ENCODE assay signal across 8 cellular contexts in genomic region chrX:19544693-19545305, GRCh38. TPM values are rescaled to one million over a fixed set of nuclear protein-coding genes. Genes with fewer than 3 reads are reported as not detected.
DNase-seq lines count a peak whose midpoint lies in the region; ATAC-seq, FAIRE-seq and TF ChIP-seq lines count a peak whose summit lies in the region.

No MANE protein-coding gene starts in this region.

- H2AFZ ChIP-seq in osteoblast (ENCODE audit: low read length), result no peak overlapping the region

- no peak overlapping the region for H3K4me3 ChIP-seq in osteoblast (ENCODE audit: insufficient read depth, low read length)

- H3K27ac ChIP-seq in foreskin keratinocyte, result no peak overlapping the region
- no peak overlapping the region for H3K27ac ChIP-seq in osteoblast (ENCODE audit: low read depth, low read length)

- ATAC-seq in activated T-cell treated with anti-CD3 and anti-CD28 coated beads, Interleukin-2, amount 50 U/mL, for 72 hours (replicated peaks in 1 of 2), result peak in 1 of 2 donors; percentile 39
- ATAC-seq in foreskin keratinocyte, result peak; percentile 57
- no peak for ATAC-seq in GM18909 (IDR thresholded peaks at IDR 0.05; ENCODE audit: poor library complexity, unreplicated experiment)
- no peak for ATAC-seq in HG03378 (IDR thresholded peaks at IDR 0.05; ENCODE audit: unreplicated experiment)

- no peaks in the 10 kb centered on the region for H3K79me2 ChIP-seq in osteoblast (ENCODE audit: insufficient read depth, low read length)

- H3K27ac Mint-ChIP-seq in activated T-cell treated with anti-CD3 and anti-CD28 coated beads, Interleukin-2, amount 50 U/mL, for 72 hours, result peak overlapping the region; percentile 92

- no peaks in the 10 kb centered on the region for H3K9me3 Mint-ChIP-seq in activated T-cell treated with anti-CD3 and anti-CD28 coated beads, Interleukin-2, amount 50 U/mL, for 72 hours

- H3K4me1 Mint-ChIP-seq in activated T-cell treated with anti-CD3 and anti-CD28 coated beads, Interleukin-2, amount 50 U/mL, for 72 hours (ENCODE audit: low read depth), result peaks cover 37% of the 10 kb centered on the region

- FAIRE-seq in H54 (lab: Jason Lieb, UNC), result no peak

- H3K4me2 ChIP-seq in osteoblast (ENCODE audit: insufficient read depth, low read length), result no peak overlapping the region

- H3K9me3 ChIP-seq in osteoblast (ENCODE audit: low read depth, low read length), result no peaks in the 10 kb centered on the region

- no peaks in the 10 kb centered on the region for H3K4me1 ChIP-seq in foreskin keratinocyte
- H3K4me1 ChIP-seq in osteoblast (ENCODE audit: insufficient read depth, low read length), result no peaks in the 10 kb centered on the region

- H3K36me3 ChIP-seq in osteoblast (ENCODE audit: insufficient read depth, low read length), result peaks cover 5% of the 10 kb centered on the region

- H3K27me3 ChIP-seq in foreskin keratinocyte (no peaks in the 10 kb centered on the region), osteoblast (ENCODE audit: insufficient read depth, low read length) (no peaks in the 10 kb centered on the region)

- DNase-seq in DMS53 (lab: John Stamatoyannopoulos, UW) (peak; percentile 68), H54 (ENCODE audit: insufficient read length, low spot score) (peak; percentile 12), NCI-H2227 treated with DMSO at 0.1 percent for 48 hours (lab: John Stamatoyannopoulos, UW) (peak; percentile 66), foreskin keratinocyte (peak in 1 of 2 donors; percentile 15), osteoblast (ENCODE audit: insufficient read length, low spot score, missing footprints) (peak; percentile 94)
- DNase-seq in activated T-cell treated with anti-CD3 and anti-CD28 coated beads, Interleukin-2, amount 50 U/mL, for 72 hours, result peak; percentile 35 to 53

- H4K20me1 ChIP-seq in osteoblast (ENCODE audit: insufficient read depth, low read length), result no peaks in the 10 kb centered on the region

- peaks cover 15 to 20% of the 10 kb centered on the region in 2 donors for H3K36me3 Mint-ChIP-seq in activated T-cell treated with anti-CD3 and anti-CD28 coated beads, Interleukin-2, amount 50 U/mL, for 72 hours (ENCODE audit: insufficient read depth in 2 of 2)

- TF ChIP-seq POLR2A in H54 (IDR thresholded peaks at IDR 0.05; ENCODE audit: low read depth, low read length), result no peak

- H3K4me3 Mint-ChIP-seq in activated T-cell treated with anti-CD3 and anti-CD28 coated beads, Interleukin-2, amount 50 U/mL, for 72 hours, result no peak overlapping the region

- H3K27me3 Mint-ChIP-seq in activated T-cell treated with anti-CD3 and anti-CD28 coated beads, Interleukin-2, amount 50 U/mL, for 72 hours (ENCODE audit: low read depth), result peaks cover 16% of the 10 kb centered on the region

- TF ChIP-seq CTCF in foreskin keratinocyte (conservative IDR thresholded peaks at IDR 0.05) (peak; percentile 69), osteoblast (IDR thresholded peaks at IDR 0.05; ENCODE audit: extremely low read depth, low read depth, low read length) (peak; percentile 88)

RNA-seq across cellular contexts. Expression of gene MAP3K15, which starts 29.5 kb away (rescaled TPM):
- under 1 TPM; 0.70 to 0.83 TPM for total RNA-seq in activated T-cell treated with anti-CD3 and anti-CD28 coated beads, Interleukin-2, amount 50 U/mL, for 72 hours
- 0.07 and 0.10 TPM in 2 replicates for total RNA-seq in foreskin keratinocyte
- 0.07 TPM in 1 of 2 replicates, not detected in the other for polyA plus RNA-seq in foreskin keratinocyte
- under 0.01 TPM in 2 replicates for total RNA-seq in osteoblast
